In the genomic region with DNA sequence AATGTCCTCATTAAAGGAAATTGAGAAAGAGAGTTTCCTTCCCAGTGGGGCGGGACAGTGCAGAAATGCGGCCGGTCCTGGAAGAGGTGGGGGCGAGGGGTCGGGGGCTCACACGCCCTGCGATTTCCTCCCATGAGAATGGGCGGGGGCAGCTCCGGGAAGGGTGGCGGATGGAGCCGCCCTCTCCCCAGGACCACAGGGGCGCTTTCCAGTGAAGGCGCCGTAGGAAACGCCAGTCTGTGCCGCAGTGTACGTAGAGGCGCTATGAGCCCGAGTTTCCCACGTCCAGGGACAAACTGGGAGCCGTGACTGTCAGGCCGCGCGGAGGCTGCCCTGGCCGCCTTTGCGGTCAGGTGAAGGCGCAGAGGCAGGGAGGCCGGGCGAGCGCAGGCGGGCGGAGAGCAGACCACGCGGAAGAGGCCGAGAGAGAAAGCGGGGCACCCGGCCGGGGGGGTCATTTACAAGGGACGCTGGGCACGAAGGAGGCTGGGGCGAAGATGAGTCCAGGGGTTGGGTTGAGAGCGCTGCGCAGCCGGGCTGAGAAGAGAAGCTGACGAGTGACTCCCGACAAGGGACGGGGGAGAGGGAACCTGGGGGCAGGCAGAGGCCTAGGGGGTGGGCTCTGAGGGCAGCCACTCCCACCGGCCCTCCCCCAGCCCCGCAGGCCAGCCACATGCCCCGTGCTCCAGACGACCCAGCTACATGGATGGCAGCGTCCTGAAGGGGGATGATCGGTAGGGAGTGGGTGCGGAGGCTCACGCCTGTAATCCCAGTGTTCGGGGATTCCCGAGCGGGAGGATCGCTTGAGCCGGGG, we compare ENCODE assay signal across 1 cellular context.
A peak's percentile ranks its signal among the peaks of the same experiment; 100 is the strongest.
TF ChIP-seq lines count a peak whose summit lies in the region.

No MANE protein-coding gene starts in this region.

TF ChIP-seq in GM12878, 131 proteins besides CTCF, POLR2A, EP300 and RAD21 (continued from another document):
- TF ChIP-seq, protein P1, sequence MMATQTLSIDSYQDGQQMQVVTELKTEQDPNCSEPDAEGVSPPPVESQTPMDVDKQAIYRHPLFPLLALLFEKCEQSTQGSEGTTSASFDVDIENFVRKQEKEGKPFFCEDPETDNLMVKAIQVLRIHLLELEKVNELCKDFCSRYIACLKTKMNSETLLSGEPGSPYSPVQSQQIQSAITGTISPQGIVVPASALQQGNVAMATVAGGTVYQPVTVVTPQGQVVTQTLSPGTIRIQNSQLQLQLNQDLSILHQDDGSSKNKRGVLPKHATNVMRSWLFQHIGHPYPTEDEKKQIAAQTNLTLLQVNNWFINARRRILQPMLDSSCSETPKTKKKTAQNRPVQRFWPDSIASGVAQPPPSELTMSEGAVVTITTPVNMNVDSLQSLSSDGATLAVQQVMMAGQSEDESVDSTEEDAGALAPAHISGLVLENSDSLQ (IDR thresholded peaks at IDR 0.05) = no peak
- TF ChIP-seq PML (IDR thresholded peaks at IDR 0.05; ENCODE audit: low read length) (no peak; the same call in 1 of the 2 replicates), NR2C1 (IDR thresholded peaks at IDR 0.05) (no peak), YY1 (IDR thresholded peaks at IDR 0.05; ENCODE audit: low read depth, low read length) (0 out of 2 replicates have a peak, but pooled peaks have one; percentile 37), CBX3 (IDR thresholded peaks at IDR 0.05; ENCODE audit: borderline replicate concordance, low read depth) (no peak), IRF4 (IDR thresholded peaks at IDR 0.05; ENCODE audit: low read depth, low read length) (no peak), ESRRA (IDR thresholded peaks at IDR 0.05; ENCODE audit: low read length) (no peak), RUNX3 (IDR thresholded peaks at IDR 0.05; ENCODE audit: low read length) (peak; percentile 87), MEF2B (IDR thresholded peaks at IDR 0.05; ENCODE audit: partially characterized antibody, poor library complexity, severe bottlenecking) (peak; percentile 9), ZNF24 (IDR thresholded peaks at IDR 0.05) (no peak), HCFC1 (IDR thresholded peaks at IDR 0.05; ENCODE audit: low read length) (0 out of 2 replicates have a peak, but pooled peaks have one; percentile 29), POU2F2 (IDR thresholded peaks at IDR 0.05; ENCODE audit: borderline replicate concordance, low read depth, low read length) (0 out of 3 replicates have a peak, but pooled peaks have one; percentile 32), EED (IDR thresholded peaks at IDR 0.05; ENCODE audit: low read depth) (peak; percentile 56), NR2F1 (conservative IDR thresholded peaks at IDR 0.05) (peak; percentile 50; the same call in 1 of the 2 replicates), KLF5 (IDR thresholded peaks at IDR 0.05; ENCODE audit: partially characterized antibody) (no peak), POLR2AphosphoS5 (IDR thresholded peaks at IDR 0.05; ENCODE audit: low read length) (peak; percentile 88), FOXK2 (IDR thresholded peaks at IDR 0.05) (no peak), SUZ12 (IDR thresholded peaks at IDR 0.05; ENCODE audit: unreplicated experiment) (no peak), MYB (IDR thresholded peaks at IDR 0.05; ENCODE audit: borderline replicate concordance, low read depth, low read length) (no peak), HDAC2 (IDR thresholded peaks at IDR 0.05) (no peak), CHD1 (IDR thresholded peaks at IDR 0.05; ENCODE audit: low read depth, low read length) (no peak), TAF1 (IDR thresholded peaks at IDR 0.05; ENCODE audit: borderline replicate concordance, low read depth, low read length) (peak; percentile 78; the same call in 1 of the 2 replicates)
- TF ChIP-seq, protein P2, sequence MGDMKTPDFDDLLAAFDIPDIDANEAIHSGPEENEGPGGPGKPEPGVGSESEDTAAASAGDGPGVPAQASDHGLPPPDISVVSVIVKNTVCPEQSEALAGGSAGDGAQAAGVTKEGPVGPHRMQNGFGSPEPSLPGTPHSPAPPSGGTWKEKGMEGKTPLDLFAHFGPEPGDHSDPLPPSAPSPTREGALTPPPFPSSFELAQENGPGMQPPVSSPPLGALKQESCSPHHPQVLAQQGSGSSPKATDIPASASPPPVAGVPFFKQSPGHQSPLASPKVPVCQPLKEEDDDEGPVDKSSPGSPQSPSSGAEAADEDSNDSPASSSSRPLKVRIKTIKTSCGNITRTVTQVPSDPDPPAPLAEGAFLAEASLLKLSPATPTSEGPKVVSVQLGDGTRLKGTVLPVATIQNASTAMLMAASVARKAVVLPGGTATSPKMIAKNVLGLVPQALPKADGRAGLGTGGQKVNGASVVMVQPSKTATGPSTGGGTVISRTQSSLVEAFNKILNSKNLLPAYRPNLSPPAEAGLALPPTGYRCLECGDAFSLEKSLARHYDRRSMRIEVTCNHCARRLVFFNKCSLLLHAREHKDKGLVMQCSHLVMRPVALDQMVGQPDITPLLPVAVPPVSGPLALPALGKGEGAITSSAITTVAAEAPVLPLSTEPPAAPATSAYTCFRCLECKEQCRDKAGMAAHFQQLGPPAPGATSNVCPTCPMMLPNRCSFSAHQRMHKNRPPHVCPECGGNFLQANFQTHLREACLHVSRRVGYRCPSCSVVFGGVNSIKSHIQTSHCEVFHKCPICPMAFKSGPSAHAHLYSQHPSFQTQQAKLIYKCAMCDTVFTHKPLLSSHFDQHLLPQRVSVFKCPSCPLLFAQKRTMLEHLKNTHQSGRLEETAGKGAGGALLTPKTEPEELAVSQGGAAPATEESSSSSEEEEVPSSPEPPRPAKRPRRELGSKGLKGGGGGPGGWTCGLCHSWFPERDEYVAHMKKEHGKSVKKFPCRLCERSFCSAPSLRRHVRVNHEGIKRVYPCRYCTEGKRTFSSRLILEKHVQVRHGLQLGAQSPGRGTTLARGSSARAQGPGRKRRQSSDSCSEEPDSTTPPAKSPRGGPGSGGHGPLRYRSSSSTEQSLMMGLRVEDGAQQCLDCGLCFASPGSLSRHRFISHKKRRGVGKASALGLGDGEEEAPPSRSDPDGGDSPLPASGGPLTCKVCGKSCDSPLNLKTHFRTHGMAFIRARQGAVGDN (IDR thresholded peaks at IDR 0.05) = peak; percentile 15; the same call in 1 of the 2 replicates
- TF ChIP-seq, protein P3, sequence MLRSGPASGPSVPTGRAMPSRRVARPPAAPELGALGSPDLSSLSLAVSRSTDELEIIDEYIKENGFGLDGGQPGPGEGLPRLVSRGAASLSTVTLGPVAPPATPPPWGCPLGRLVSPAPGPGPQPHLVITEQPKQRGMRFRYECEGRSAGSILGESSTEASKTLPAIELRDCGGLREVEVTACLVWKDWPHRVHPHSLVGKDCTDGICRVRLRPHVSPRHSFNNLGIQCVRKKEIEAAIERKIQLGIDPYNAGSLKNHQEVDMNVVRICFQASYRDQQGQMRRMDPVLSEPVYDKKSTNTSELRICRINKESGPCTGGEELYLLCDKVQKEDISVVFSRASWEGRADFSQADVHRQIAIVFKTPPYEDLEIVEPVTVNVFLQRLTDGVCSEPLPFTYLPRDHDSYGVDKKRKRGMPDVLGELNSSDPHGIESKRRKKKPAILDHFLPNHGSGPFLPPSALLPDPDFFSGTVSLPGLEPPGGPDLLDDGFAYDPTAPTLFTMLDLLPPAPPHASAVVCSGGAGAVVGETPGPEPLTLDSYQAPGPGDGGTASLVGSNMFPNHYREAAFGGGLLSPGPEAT (IDR thresholded peaks at IDR 0.05; ENCODE audit: low read depth) = no peak
- TF ChIP-seq, protein P4, sequence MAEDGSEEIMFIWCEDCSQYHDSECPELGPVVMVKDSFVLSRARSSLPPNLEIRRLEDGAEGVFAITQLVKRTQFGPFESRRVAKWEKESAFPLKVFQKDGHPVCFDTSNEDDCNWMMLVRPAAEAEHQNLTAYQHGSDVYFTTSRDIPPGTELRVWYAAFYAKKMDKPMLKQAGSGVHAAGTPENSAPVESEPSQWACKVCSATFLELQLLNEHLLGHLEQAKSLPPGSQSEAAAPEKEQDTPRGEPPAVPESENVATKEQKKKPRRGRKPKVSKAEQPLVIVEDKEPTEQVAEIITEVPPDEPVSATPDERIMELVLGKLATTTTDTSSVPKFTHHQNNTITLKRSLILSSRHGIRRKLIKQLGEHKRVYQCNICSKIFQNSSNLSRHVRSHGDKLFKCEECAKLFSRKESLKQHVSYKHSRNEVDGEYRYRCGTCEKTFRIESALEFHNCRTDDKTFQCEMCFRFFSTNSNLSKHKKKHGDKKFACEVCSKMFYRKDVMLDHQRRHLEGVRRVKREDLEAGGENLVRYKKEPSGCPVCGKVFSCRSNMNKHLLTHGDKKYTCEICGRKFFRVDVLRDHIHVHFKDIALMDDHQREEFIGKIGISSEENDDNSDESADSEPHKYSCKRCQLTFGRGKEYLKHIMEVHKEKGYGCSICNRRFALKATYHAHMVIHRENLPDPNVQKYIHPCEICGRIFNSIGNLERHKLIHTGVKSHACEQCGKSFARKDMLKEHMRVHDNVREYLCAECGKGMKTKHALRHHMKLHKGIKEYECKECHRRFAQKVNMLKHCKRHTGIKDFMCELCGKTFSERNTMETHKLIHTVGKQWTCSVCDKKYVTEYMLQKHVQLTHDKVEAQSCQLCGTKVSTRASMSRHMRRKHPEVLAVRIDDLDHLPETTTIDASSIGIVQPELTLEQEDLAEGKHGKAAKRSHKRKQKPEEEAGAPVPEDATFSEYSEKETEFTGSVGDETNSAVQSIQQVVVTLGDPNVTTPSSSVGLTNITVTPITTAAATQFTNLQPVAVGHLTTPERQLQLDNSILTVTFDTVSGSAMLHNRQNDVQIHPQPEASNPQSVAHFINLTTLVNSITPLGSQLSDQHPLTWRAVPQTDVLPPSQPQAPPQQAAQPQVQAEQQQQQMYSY (CRISPR knock-in tag; IDR thresholded peaks at IDR 0.05) = no peak
- TF ChIP-seq, protein P5, sequence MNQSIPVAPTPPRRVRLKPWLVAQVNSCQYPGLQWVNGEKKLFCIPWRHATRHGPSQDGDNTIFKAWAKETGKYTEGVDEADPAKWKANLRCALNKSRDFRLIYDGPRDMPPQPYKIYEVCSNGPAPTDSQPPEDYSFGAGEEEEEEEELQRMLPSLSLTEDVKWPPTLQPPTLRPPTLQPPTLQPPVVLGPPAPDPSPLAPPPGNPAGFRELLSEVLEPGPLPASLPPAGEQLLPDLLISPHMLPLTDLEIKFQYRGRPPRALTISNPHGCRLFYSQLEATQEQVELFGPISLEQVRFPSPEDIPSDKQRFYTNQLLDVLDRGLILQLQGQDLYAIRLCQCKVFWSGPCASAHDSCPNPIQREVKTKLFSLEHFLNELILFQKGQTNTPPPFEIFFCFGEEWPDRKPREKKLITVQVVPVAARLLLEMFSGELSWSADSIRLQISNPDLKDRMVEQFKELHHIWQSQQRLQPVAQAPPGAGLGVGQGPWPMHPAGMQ (IDR thresholded peaks at IDR 0.05; ENCODE audit: borderline replicate concordance) = no peak
- TF ChIP-seq, protein P6, sequence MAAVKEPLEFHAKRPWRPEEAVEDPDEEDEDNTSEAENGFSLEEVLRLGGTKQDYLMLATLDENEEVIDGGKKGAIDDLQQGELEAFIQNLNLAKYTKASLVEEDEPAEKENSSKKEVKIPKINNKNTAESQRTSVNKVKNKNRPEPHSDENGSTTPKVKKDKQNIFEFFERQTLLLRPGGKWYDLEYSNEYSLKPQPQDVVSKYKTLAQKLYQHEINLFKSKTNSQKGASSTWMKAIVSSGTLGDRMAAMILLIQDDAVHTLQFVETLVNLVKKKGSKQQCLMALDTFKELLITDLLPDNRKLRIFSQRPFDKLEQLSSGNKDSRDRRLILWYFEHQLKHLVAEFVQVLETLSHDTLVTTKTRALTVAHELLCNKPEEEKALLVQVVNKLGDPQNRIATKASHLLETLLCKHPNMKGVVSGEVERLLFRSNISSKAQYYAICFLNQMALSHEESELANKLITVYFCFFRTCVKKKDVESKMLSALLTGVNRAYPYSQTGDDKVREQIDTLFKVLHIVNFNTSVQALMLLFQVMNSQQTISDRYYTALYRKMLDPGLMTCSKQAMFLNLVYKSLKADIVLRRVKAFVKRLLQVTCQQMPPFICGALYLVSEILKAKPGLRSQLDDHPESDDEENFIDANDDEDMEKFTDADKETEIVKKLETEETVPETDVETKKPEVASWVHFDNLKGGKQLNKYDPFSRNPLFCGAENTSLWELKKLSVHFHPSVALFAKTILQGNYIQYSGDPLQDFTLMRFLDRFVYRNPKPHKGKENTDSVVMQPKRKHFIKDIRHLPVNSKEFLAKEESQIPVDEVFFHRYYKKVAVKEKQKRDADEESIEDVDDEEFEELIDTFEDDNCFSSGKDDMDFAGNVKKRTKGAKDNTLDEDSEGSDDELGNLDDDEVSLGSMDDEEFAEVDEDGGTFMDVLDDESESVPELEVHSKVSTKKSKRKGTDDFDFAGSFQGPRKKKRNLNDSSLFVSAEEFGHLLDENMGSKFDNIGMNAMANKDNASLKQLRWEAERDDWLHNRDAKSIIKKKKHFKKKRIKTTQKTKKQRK (IDR thresholded peaks at IDR 0.05; ENCODE audit: low read depth, low read length) = no peak
- TF ChIP-seq, protein P7, sequence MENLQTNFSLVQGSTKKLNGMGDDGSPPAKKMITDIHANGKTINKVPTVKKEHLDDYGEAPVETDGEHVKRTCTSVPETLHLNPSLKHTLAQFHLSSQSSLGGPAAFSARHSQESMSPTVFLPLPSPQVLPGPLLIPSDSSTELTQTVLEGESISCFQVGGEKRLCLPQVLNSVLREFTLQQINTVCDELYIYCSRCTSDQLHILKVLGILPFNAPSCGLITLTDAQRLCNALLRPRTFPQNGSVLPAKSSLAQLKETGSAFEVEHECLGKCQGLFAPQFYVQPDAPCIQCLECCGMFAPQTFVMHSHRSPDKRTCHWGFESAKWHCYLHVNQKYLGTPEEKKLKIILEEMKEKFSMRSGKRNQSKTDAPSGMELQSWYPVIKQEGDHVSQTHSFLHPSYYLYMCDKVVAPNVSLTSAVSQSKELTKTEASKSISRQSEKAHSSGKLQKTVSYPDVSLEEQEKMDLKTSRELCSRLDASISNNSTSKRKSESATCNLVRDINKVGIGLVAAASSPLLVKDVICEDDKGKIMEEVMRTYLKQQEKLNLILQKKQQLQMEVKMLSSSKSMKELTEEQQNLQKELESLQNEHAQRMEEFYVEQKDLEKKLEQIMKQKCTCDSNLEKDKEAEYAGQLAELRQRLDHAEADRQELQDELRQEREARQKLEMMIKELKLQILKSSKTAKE (IDR thresholded peaks at IDR 0.05; ENCODE audit: low read depth, poor library complexity, severe bottlenecking) = no peak
